15 cellular contexts compared by ENCODE assay signal in genomic region chr13:43390101-43390500, GRCh38.
A peak's percentile ranks its signal among the peaks of the same experiment; 100 is the strongest.
DNase-seq lines count a peak whose midpoint lies in the region; ATAC-seq and TF ChIP-seq lines count a peak whose summit lies in the region.
"Had no signal": no experiment of that assay in that cellular context is flagged by ENCODE, and none has a peak within 500 bp of the region (broad histone marks: within the 10 kb centered on the region; RNA-seq: fewer than 3 reads in every experiment).

No MANE protein-coding gene starts in this region.

- no peaks in the 10 kb centered on the region for H3K79me2 ChIP-seq in hepatocyte

- no peaks in the 10 kb centered on the region for H4K20me1 ChIP-seq in hepatocyte (ENCODE audit: insufficient read depth, poor library complexity, severe bottlenecking)

- H2AFZ ChIP-seq in hepatocyte: no peak overlapping the region

- H3K27me3 ChIP-seq in hepatocyte: no peaks in the 10 kb centered on the region
- no peaks in the 10 kb centered on the region for H3K27me3 ChIP-seq in ovary
- H3K27me3 ChIP-seq: body of pancreas had no signal

- H3K36me3 ChIP-seq in hepatocyte (replicated peaks; ENCODE audit: insufficient read depth, low read depth) (no peaks in the 10 kb centered on the region), ovary (no peaks in the 10 kb centered on the region)

- no peak for TF ChIP-seq CTCF in hepatocyte (IDR thresholded peaks at IDR 0.05; ENCODE audit: poor library complexity)
- TF ChIP-seq CTCF in ovary (IDR thresholded peaks at IDR 0.05): no peak

- peak overlapping the region; percentile 2 for H3K4me2 ChIP-seq in hepatocyte

- DNase-seq in NCI-H69 (lab: John Stamatoyannopoulos, UW): peak; percentile 77
- no peak for DNase-seq in hepatocyte (ENCODE audit: low spot score)
- no peak for DNase-seq in ovary
- no peak for DNase-seq in SIG-M5 (lab: John Stamatoyannopoulos, UW)
- DNase-seq: activated naive CD4-positive, alpha-beta T cell; body of pancreas; EL; KBM-7; NCI-H2029 treated with DMSO at 0.1 percent for 48 hours; right cardiac atrium; stimulated activated CD4-positive, alpha-beta T cell treated with anti-CD3 and anti-CD28 coated beads, Interleukin-4, amount 100 ng/mL, for 1 hour had no signal

- 55% methylated on average over 2 of the region's 2 CpGs for WGBS in hepatocyte (ENCODE audit: low lambda C conversion rate, missing lambda C conversion rate)
- 83 to 94% (median 88%) methylated on average over 2 of the region's 2 CpGs for WGBS in ovary, 3 donors

- no peaks in the 10 kb centered on the region for H3K9me2 ChIP-seq in hepatocyte (replicated peaks; ENCODE audit: insufficient read depth)

- intact Hi-C loops in ovary (cut with DNase I): loop anchor here in 1 of 4 donors (1.0 kb wide), 1 partner anchor 9 kb away; no protein-coding TSS in a partner anchor

- TF ChIP-seq EP300 in ovary (IDR thresholded peaks at IDR 0.05): no peak

- H3K9me3 ChIP-seq in hepatocyte (ENCODE audit: low read depth) (no peaks in the 10 kb centered on the region), ovary (no peaks in the 10 kb centered on the region)
- H3K9me3 ChIP-seq: body of pancreas had no signal

- H3K4me3 ChIP-seq in hepatocyte (no peak overlapping the region), ovary (no peak overlapping the region)
- H3K4me3 ChIP-seq: body of pancreas had no signal

- H3K27ac ChIP-seq in hepatocyte (no peak overlapping the region), ovary (no peak overlapping the region)
- H3K27ac ChIP-seq: C4-2B had no signal

- TF ChIP-seq POLR2A in ovary (IDR thresholded peaks at IDR 0.05): no peak

- H3K4me1 ChIP-seq in hepatocyte (ENCODE audit: insufficient read depth) (peaks cover 30% of the 10 kb centered on the region), ovary (ENCODE audit: insufficient read depth) (no peaks in the 10 kb centered on the region)

- peak; percentile 23 for ATAC-seq in GM18867 (IDR thresholded peaks at IDR 0.05; ENCODE audit: unreplicated experiment)
- peak; percentile 10 for ATAC-seq in HG02981 (IDR thresholded peaks at IDR 0.05; ENCODE audit: unreplicated experiment)
- ATAC-seq in HG03439 (IDR thresholded peaks at IDR 0.05; ENCODE audit: unreplicated experiment): no peak
- ATAC-seq: body of pancreas, right cardiac atrium had no signal
